Comparison of ENCODE assay signal across 28 cellular contexts in genomic region chr6:24690561-24690960, GRCh38. TPM values are rescaled to one million over a fixed set of nuclear protein-coding genes. Genes with fewer than 3 reads are reported as not detected.
"Had no signal": no experiment of that assay in that cellular context is flagged by ENCODE, and none has a peak within 500 bp of the region (broad histone marks: within the 10 kb centered on the region; RNA-seq: fewer than 3 reads in every experiment).

No MANE protein-coding gene starts in this region.

- H3K27me3 Mint-ChIP-seq: progenitor cell of endocrine pancreas, type B pancreatic cell had no signal

- H3K27ac ChIP-seq: dorsolateral prefrontal cortex, heart left ventricle, neural progenitor cell, pancreas, spleen, suprapubic skin, thyroid gland had no signal

- DNase-seq: cortex of kidney; dorsolateral prefrontal cortex; effector memory CD4-positive, alpha-beta T cell; heart left ventricle; hippocampal formation; left colon; mammary epithelial cell; mucosa of descending colon; natural killer cell; nucleus accumbens; pancreas; right cardiac atrium; spleen; stimulated activated CD4-positive, alpha-beta T cell treated with anti-CD3 and anti-CD28 coated beads, Interleukin-15, amount 100 ng/mL, for 24 hours; stimulated activated CD4-positive, alpha-beta T cell treated with anti-CD3 and anti-CD28 coated beads, Interleukin-1b, Interleukin-23, amount 100 ng/mL, for 48 hours; stimulated activated CD4-positive, alpha-beta T cell treated with anti-CD3 and anti-CD28 coated beads, Interleukin-4, amount 100 ng/mL, for 24 hours; stimulated activated naive CD4-positive, alpha-beta T cell; thyroid gland had no signal

- FAIRE-seq: endometrium, frontal cortex, pancreas, urothelium cell line had no signal

- H3K4me1 ChIP-seq: neural progenitor cell, pancreas, thyroid gland had no signal

- H3K4me3 ChIP-seq: dorsolateral prefrontal cortex, heart left ventricle, mucosa of descending colon, neural progenitor cell, pancreas, spleen, suprapubic skin, thyroid gland had no signal

- H3K4me2 ChIP-seq: neural progenitor cell had no signal

- H3K36me3 ChIP-seq: neural progenitor cell, pancreas, suprapubic skin had no signal

- H2AFZ ChIP-seq: neural progenitor cell had no signal

- H3K27ac Mint-ChIP-seq: natural killer cell, neural progenitor cell, progenitor cell of endocrine pancreas, type B pancreatic cell had no signal

- H3K9me3 ChIP-seq: heart left ventricle, mucosa of descending colon, pancreas, spleen, suprapubic skin, thyroid gland had no signal

- ATAC-seq: esophagus mucosa, left colon, mucosa of descending colon, natural killer cell, pancreas, right cardiac atrium had no signal

- H3K4me1 Mint-ChIP-seq: neural progenitor cell had no signal

- H3K4me3 Mint-ChIP-seq: natural killer cell, neural progenitor cell, type B pancreatic cell had no signal

- H3K9me3 Mint-ChIP-seq: natural killer cell, neural progenitor cell, type B pancreatic cell had no signal

- H3K27me3 ChIP-seq: dorsolateral prefrontal cortex, heart left ventricle, neural progenitor cell, pancreas, spleen, suprapubic skin, thyroid gland had no signal

- H3K9ac ChIP-seq: neural progenitor cell had no signal

RNA-seq across cellular contexts. Expression of gene KIAA0319, which starts 44.6 kb away (rescaled TPM):
- total RNA-seq: esophagus mucosa, glomerular endothelial cell, kidney epithelial cell, mammary epithelial cell had no signal
- polyA plus RNA-seq: heart left ventricle, right cardiac atrium had no signal
